9 cellular contexts compared by ENCODE assay signal in genomic region chr16:24075929-24076716, GRCh38.
DNase-seq lines count a peak whose midpoint lies in the region; ATAC-seq and TF ChIP-seq lines count a peak whose summit lies in the region.
"Had no signal": no experiment of that assay in that cellular context is flagged by ENCODE, and none has a peak within 500 bp of the region (broad histone marks: within the 10 kb centered on the region; RNA-seq: fewer than 3 reads in every experiment).

No MANE protein-coding gene starts in this region.

- TF ChIP-seq EP300 in transverse colon (IDR thresholded peaks at IDR 0.05; ENCODE audit: low read depth), result no peak

- no peak overlapping the region for H3K27ac ChIP-seq in transverse colon
- no peak overlapping the region for H3K27ac ChIP-seq in mesenchymal stem cell (ENCODE audit: low read length, poor library complexity, severe bottlenecking)

- H3K9ac ChIP-seq in mesenchymal stem cell (ENCODE audit: low read length), result no peak overlapping the region

- no peak overlapping the region for H2BK12ac ChIP-seq in mesenchymal stem cell (ENCODE audit: low read length in 2 of 2)

- H3K36me3 Mint-ChIP-seq in activated CD8-positive, alpha-beta T cell treated with anti-CD3 and anti-CD28 coated beads, Interleukin-2, amount 10 ng/mL, durations not matched to agents 7 days and 5 days (ENCODE audit: low read depth), result no peaks in the 10 kb centered on the region

- H3K4me3 ChIP-seq in retinal pigment epithelial cell (ENCODE audit: low read length), result no peak overlapping the region
- H3K4me3 ChIP-seq in transverse colon, result no peak overlapping the region
- H3K4me3 ChIP-seq in mesenchymal stem cell (ENCODE audit: insufficient read depth in 1 of 2, low read depth in 1 of 2, low read length in 2 of 2), result no peak overlapping the region

- POLR2A ChIA-PET in activated CD8-positive, alpha-beta T cell treated with anti-CD3 and anti-CD28 coated beads, Interleukin-2, amount 10 ng/mL, durations not matched to agents 7 days and 5 days (lab: Charles Lee), result no interaction called here

- H3K36me3 ChIP-seq in transverse colon, result no peaks in the 10 kb centered on the region
- no peaks in the 10 kb centered on the region for H3K36me3 ChIP-seq in mesenchymal stem cell (ENCODE audit: control insufficient read depth in 1 of 2, insufficient read depth in 2 of 2, low read depth in 1 of 2, low read length in 2 of 2)

- no peaks in the 10 kb centered on the region for H3K27me3 Mint-ChIP-seq in activated CD8-positive, alpha-beta T cell treated with anti-CD3 and anti-CD28 coated beads, Interleukin-2, amount 10 ng/mL, durations not matched to agents 7 days and 5 days (ENCODE audit: low read depth)

- no peak for TF ChIP-seq POLR2A in transverse colon (IDR thresholded peaks at IDR 0.05)

- H3K14ac ChIP-seq in mesenchymal stem cell (ENCODE audit: low read length in 2 of 2), result no peak overlapping the region

- no peak overlapping the region for H3K4me2 ChIP-seq in mesenchymal stem cell (ENCODE audit: low read length, poor library complexity, severe bottlenecking)

- H3K4me3 Mint-ChIP-seq in activated CD8-positive, alpha-beta T cell treated with anti-CD3 and anti-CD28 coated beads, Interleukin-2, amount 10 ng/mL, durations not matched to agents 7 days and 5 days, result no peak overlapping the region

- H3K27me3 ChIP-seq in transverse colon, result no peaks in the 10 kb centered on the region
- H3K27me3 ChIP-seq in mesenchymal stem cell (ENCODE audit: control insufficient read depth in 1 of 2, insufficient read depth in 1 of 2, low read length in 2 of 2), result no peaks in the 10 kb centered on the region

- WGBS in transverse colon (ENCODE audit: low coverage in 1 of 2), 2 donors, result 35 to 52% methylated on average over 4 to 6 of the region's 6 CpGs
- WGBS in mesenchymal stem cell, result 25% methylated on average over 6 of the region's 6 CpGs

- ATAC-seq in activated CD4-positive, CD25-positive, alpha-beta regulatory T cell treated with anti-CD3 and anti-CD28 coated beads, Interleukin-2, amount 50 U/mL, for 24 hours, result peak; percentile 51 to 58
- ATAC-seq in HG03103 (IDR thresholded peaks at IDR 0.05; ENCODE audit: low read depth, unreplicated experiment), result peak; percentile 60
- peak; percentile 51 for ATAC-seq in activated CD8-positive, alpha-beta T cell treated with anti-CD3 and anti-CD28 coated beads, Interleukin-2, amount 10 ng/mL, durations not matched to agents 7 days and 5 days

- H2BK15ac ChIP-seq in mesenchymal stem cell (ENCODE audit: low read depth, poor library complexity, severe bottlenecking), result no peak overlapping the region

- no peak overlapping the region for H2AFZ ChIP-seq in mesenchymal stem cell (ENCODE audit: low read depth, low read length)

- no peak overlapping the region for H3K27ac Mint-ChIP-seq in activated CD8-positive, alpha-beta T cell treated with anti-CD3 and anti-CD28 coated beads, Interleukin-2, amount 10 ng/mL, durations not matched to agents 7 days and 5 days

- H2AK5ac ChIP-seq in mesenchymal stem cell (ENCODE audit: low read length, severe bottlenecking), result no peak overlapping the region

- DNase-seq in activated CD4-positive, CD25-positive, alpha-beta regulatory T cell (lab: John Stamatoyannopoulos, UW), result no peak
- no peak for DNase-seq in activated CD8-positive, alpha-beta T cell treated with anti-CD3 and anti-CD28 coated beads, Interleukin-2, amount 10 ng/mL, durations not matched to agents 7 days and 5 days
- peak; percentile 13 for DNase-seq in retinal pigment epithelial cell (ENCODE audit: low read depth)
- DNase-seq in transverse colon, result no peak
- DNase-seq in NCI-H1092 (lab: John Stamatoyannopoulos, UW), result no peak
- no peak for DNase-seq in mesenchymal stem cell
- DNase-seq: HCEC 1CT had no signal

- CTCF ChIA-PET in activated CD8-positive, alpha-beta T cell treated with anti-CD3 and anti-CD28 coated beads, Interleukin-2, amount 10 ng/mL, durations not matched to agents 7 days and 5 days (lab: Charles Lee), result no interaction called here

- H2BK120ac ChIP-seq in mesenchymal stem cell (ENCODE audit: low read depth, low read length), result no peak overlapping the region

- H3K23ac ChIP-seq in mesenchymal stem cell (ENCODE audit: low read length in 2 of 2), result no peak overlapping the region

- H3K79me1 ChIP-seq in mesenchymal stem cell (replicated peaks; ENCODE audit: low read length, poor library complexity, severe bottlenecking), result no peaks in the 10 kb centered on the region

- peaks cover 23% of the 10 kb centered on the region for H3K4me1 Mint-ChIP-seq in activated CD8-positive, alpha-beta T cell treated with anti-CD3 and anti-CD28 coated beads, Interleukin-2, amount 10 ng/mL, durations not matched to agents 7 days and 5 days (ENCODE audit: low read depth)

- H4K8ac ChIP-seq in mesenchymal stem cell (ENCODE audit: low read length), result no peak overlapping the region

- H4K91ac ChIP-seq in mesenchymal stem cell (ENCODE audit: low read length), result no peak overlapping the region

- intact Hi-C loops in transverse colon (cut with DNase I; ENCODE audit: low total_unique reads), result no loop called here

- no peak overlapping the region for H3K4ac ChIP-seq in mesenchymal stem cell (ENCODE audit: low read depth in 1 of 2, low read length in 2 of 2)

- H2BK5ac ChIP-seq in mesenchymal stem cell (ENCODE audit: low read depth, low read length, poor library complexity, severe bottlenecking), result no peak overlapping the region

- H3K18ac ChIP-seq in mesenchymal stem cell (ENCODE audit: low read depth in 1 of 2, low read length in 2 of 2), result no peak overlapping the region

- no peaks in the 10 kb centered on the region for H3K9me3 ChIP-seq in transverse colon
- H3K9me3 ChIP-seq in mesenchymal stem cell (ENCODE audit: control insufficient read depth, low read length), result no peaks in the 10 kb centered on the region

- no peaks in the 10 kb centered on the region for H3K9me3 Mint-ChIP-seq in activated CD8-positive, alpha-beta T cell treated with anti-CD3 and anti-CD28 coated beads, Interleukin-2, amount 10 ng/mL, durations not matched to agents 7 days and 5 days (ENCODE audit: insufficient read depth)

- H3K4me1 ChIP-seq in transverse colon (no peaks in the 10 kb centered on the region), mesenchymal stem cell (ENCODE audit: control insufficient read depth, insufficient read depth, low read depth, low read length) (no peaks in the 10 kb centered on the region)

- TF ChIP-seq CTCF in retinal pigment epithelial cell (conservative IDR thresholded peaks at IDR 0.05; ENCODE audit: low read depth, low read length) (no peak), transverse colon (IDR thresholded peaks at IDR 0.05) (no peak)

- in situ Hi-C loops in transverse colon (cut with MboI; ENCODE audit: low pct_ligation_motif_present in 1 of 4, low pct_unique_long_range_greater_than_20kb in 1 of 4, low sequenced_read_pairs in 3 of 4), result no loop called here
